8 cellular contexts compared by ENCODE assay signal in genomic region chr1:20717452-20718342, GRCh38. TPM values are rescaled to one million over a fixed set of nuclear protein-coding genes. Genes with fewer than 3 reads are reported as not detected.
DNase-seq lines count a peak whose midpoint lies in the region; ATAC-seq and TF ChIP-seq lines count a peak whose summit lies in the region.

TSS of gene KIF17 (minus strand) at chr1:20718007. CDS start at chr1:20717706, 301 bp downstream.

- 1 to 2% methylated on average over 81 to 112 of the region's 112 CpGs for WGBS in heart right ventricle, 2 donors
- 3% methylated on average over 89 of the region's 112 CpGs for WGBS in prostate gland

- CTCF ChIA-PET in CD4-positive, alpha-beta T cell (lab: Charles Lee), result interaction anchor here (1.0 to 1.1 kb wide), 2 partner anchors 16 to 21 kb away, joined by 3 to 4 read pairs; no protein-coding TSS in a partner anchor

- DNase-seq in CD4-positive, alpha-beta T cell, result peak; percentile 30 to 73 (median 53)
- DNase-seq in T follicular helper cell (ENCODE audit: low read depth), result peak; percentile 54
- DNase-seq in adipocyte (ENCODE audit: low read depth), result peak; percentile 92
- peak; percentile 64 to 85 for DNase-seq in heart right ventricle
- peak; percentile 53 for DNase-seq in prostate gland (ENCODE audit: low spot score)

- no peak for TF ChIP-seq POLR2A in prostate gland (IDR thresholded peaks at IDR 0.05)

- H3K4me3 Mint-ChIP-seq in CD4-positive, alpha-beta T cell, result peak within 1 kb of the TSS; percentile 81

- H3K9me3 ChIP-seq in CD4-positive, alpha-beta T cell (ENCODE audit: control insufficient read depth, low read length), result no peaks in the 10 kb centered on the region
- H3K9me3 ChIP-seq in adipocyte (ENCODE audit: control insufficient read depth, low read length) (no peaks in the 10 kb centered on the region), heart right ventricle (no peaks in the 10 kb centered on the region), prostate gland (no peaks in the 10 kb centered on the region)

- H3K9me3 Mint-ChIP-seq in CD4-positive, alpha-beta T cell, result no peaks in the 10 kb centered on the region

- no peak within 1 kb of the TSS for H3K27ac ChIP-seq in CD4-positive, alpha-beta T cell (ENCODE audit: low read depth, low read length)
- H3K27ac ChIP-seq in heart right ventricle (no peak within 1 kb of the TSS), prostate gland (no peak within 1 kb of the TSS)

- peaks cover 13% of the 10 kb centered on the region for H3K4me1 Mint-ChIP-seq in CD4-positive, alpha-beta T cell (ENCODE audit: low read depth)

- H3K27ac Mint-ChIP-seq in CD4-positive, alpha-beta T cell, result no peak within 1 kb of the TSS

- H3K4me3 ChIP-seq in adipocyte (ENCODE audit: low read length) (peak within 1 kb of the TSS; percentile 66), heart right ventricle (peak within 1 kb of the TSS in 9 of 10 donors; percentile 31 to 59 (median 47)), prostate gland (peak within 1 kb of the TSS; percentile 32 to 46)

- no peak for TF ChIP-seq CTCF in CD4-positive, alpha-beta T cell (IDR thresholded peaks at IDR 0.05)
- no peak for TF ChIP-seq CTCF in heart right ventricle (IDR thresholded peaks at IDR 0.05)
- no peak for TF ChIP-seq CTCF in prostate gland (IDR thresholded peaks at IDR 0.05)

- no peaks in the 10 kb centered on the region for H3K36me3 Mint-ChIP-seq in CD4-positive, alpha-beta T cell (ENCODE audit: low read depth)

- H3K36me3 ChIP-seq in adipocyte (ENCODE audit: control insufficient read depth, insufficient read depth, low read length, severe bottlenecking) (no peaks in the 10 kb centered on the region), heart right ventricle (no peaks in the 10 kb centered on the region), prostate gland (no peaks in the 10 kb centered on the region)

- H3K27me3 Mint-ChIP-seq in CD4-positive, alpha-beta T cell, result peaks cover 31% of the 10 kb centered on the region

- peaks cover 20% of the 10 kb centered on the region for H3K27me3 ChIP-seq in CD4-positive, alpha-beta T cell (ENCODE audit: control insufficient read depth, insufficient read depth, low read length)
- H3K27me3 ChIP-seq in adipocyte (replicated peaks; ENCODE audit: control insufficient read depth, insufficient read depth, low read length) (peaks cover 7% of the 10 kb centered on the region), heart right ventricle (peaks cover 0 to 44% (median 20%) of the 10 kb centered on the region in 7 donors), prostate gland (replicated peaks; ENCODE audit: insufficient read depth) (no peaks in the 10 kb centered on the region)

- peak; percentile 74 for ATAC-seq in CD4-positive, alpha-beta T cell (ENCODE audit: poor library complexity)
- ATAC-seq in HG03280 (IDR thresholded peaks at IDR 0.05; ENCODE audit: unreplicated experiment) (peak; percentile 53), heart right ventricle (peak; percentile 61 to 89 (median 78)), GM19324 (IDR thresholded peaks at IDR 0.05; ENCODE audit: low FRiP score, unreplicated experiment) (no peak), GM19463 (IDR thresholded peaks at IDR 0.05; ENCODE audit: unreplicated experiment) (no peak)

- POLR2A ChIA-PET in CD4-positive, alpha-beta T cell (lab: Charles Lee), result interaction anchor here (0.6 to 2.2 kb wide), 6 partner anchors 14 to 1307 kb away, joined by 3 to 15 read pairs (median 3); partner anchors contain the start of genes DDOST and HP1BP3

- intact Hi-C loops in CD4-positive, alpha-beta T cell (cut with DNase I, micrococcal nuclease), result no loop called here
- intact Hi-C loops in heart right ventricle (cut with DNase I) (no loop called here), prostate gland (cut with DNase I) (no loop called here)

- H3K9ac ChIP-seq in adipocyte (ENCODE audit: low read length), result no peak within 1 kb of the TSS

- no peaks in the 10 kb centered on the region for H3K4me1 ChIP-seq in adipocyte (ENCODE audit: control insufficient read depth, insufficient read depth, low read length)
- peaks cover 0 to 10% (median 5%) of the 10 kb centered on the region in 9 donors for H3K4me1 ChIP-seq in heart right ventricle
- H3K4me1 ChIP-seq in prostate gland (replicated peaks), result no peaks in the 10 kb centered on the region

RNA-seq across cellular contexts. Expression of gene KIF17, which starts in this region (rescaled TPM):
- not detected for total RNA-seq in CD4-positive, alpha-beta T cell
- total RNA-seq in heart right ventricle (1 to 10 TPM; 2.7 to 7.0 (median 5.0) TPM), prostate gland (10 to 100 TPM in 1 of 2 donors, 1 to 10 TPM in 1; 1.6 to 12.6 TPM)
- polyA plus RNA-seq in heart right ventricle, result 1 to 10 TPM; 4.6 to 7.5 TPM

Comparison
In these comparisons a context has a peak if more than half of its experiments do, and no peak if none do; other contexts are left out.
1. Peak in DNase-seq and ATAC-seq in CD4-positive, alpha-beta T cell; RNA of the gene not detected or under 1 TPM.
2. ATAC-seq: peak in HG03280 (single experiment) and heart right ventricle (8 of 8); none in GM19324 (single experiment) and GM19463 (single experiment).
3. Peak in every context shown above with its lines, with median percentiles within 50 percentile points of each other: DNase-seq and H3K4me3 ChIP-seq.